ENCODE assay signal across 10 cellular contexts in genomic region chr14:95260537-95261440, GRCh38. TPM values are rescaled to one million over a fixed set of nuclear protein-coding genes. Genes with fewer than 3 reads are reported as not detected.
DNase-seq lines count a peak whose midpoint lies in the region; ATAC-seq, FAIRE-seq and TF ChIP-seq lines count a peak whose summit lies in the region.
"Had no signal": no experiment of that assay in that cellular context is flagged by ENCODE, and none has a peak within 500 bp of the region (broad histone marks: within the 10 kb centered on the region; RNA-seq: fewer than 3 reads in every experiment).

No MANE protein-coding gene starts in this region.

- no peaks in the 10 kb centered on the region for H3K9me3 ChIP-seq in HEK293 (ENCODE audit: control insufficient read depth, insufficient read depth, low read depth, low read length)
- H3K9me3 ChIP-seq in astrocyte (ENCODE audit: insufficient read depth, low read depth, low read length) = no peaks in the 10 kb centered on the region
- no peaks in the 10 kb centered on the region for H3K9me3 ChIP-seq in CD8-positive, alpha-beta memory T cell (ENCODE audit: low read length)

- TF ChIP-seq CTCF in HEK293 (tag by site-specific recombination; IDR thresholded peaks at IDR 0.05) (no peak), astrocyte (IDR thresholded peaks at IDR 0.05; ENCODE audit: insufficient read depth, low read depth, low read length) (no peak), D721Med (IDR thresholded peaks at IDR 0.05; ENCODE audit: insufficient read depth, missing control alignments) (no peak)

- peak overlapping the region; percentile 39 for H3K4me2 ChIP-seq in astrocyte (ENCODE audit: low read length)

- H3K27me3 ChIP-seq in astrocyte (ENCODE audit: insufficient read depth, low read length) = no peaks in the 10 kb centered on the region
- H3K27me3 ChIP-seq in CD8-positive, alpha-beta memory T cell (ENCODE audit: insufficient read depth, low read length, poor library complexity, severe bottlenecking) = no peaks in the 10 kb centered on the region

- DNase-seq in CD1c-positive myeloid dendritic cell (ENCODE audit: extremely low spot score) (peak; percentile 76), astrocyte (ENCODE audit: low read depth) (peak; percentile 88), mesenteric fat pad (ENCODE audit: low spot score) (peak; percentile 55), D721Med (ENCODE audit: insufficient read length, low spot score) (no peak), ACHN (no peak)
- no peak for DNase-seq in CD8-positive, alpha-beta memory T cell
- DNase-seq: DMS153 had no signal

- H3K27ac Mint-ChIP-seq in astrocyte (ENCODE audit: unreplicated experiment) = peak overlapping the region; percentile 48
- no peak overlapping the region for H3K27ac Mint-ChIP-seq in CD8-positive, alpha-beta memory T cell

- H2AFZ ChIP-seq in astrocyte (ENCODE audit: low read depth, low read length) = no peak overlapping the region

- H3K9ac ChIP-seq in astrocyte (ENCODE audit: low read length) = peak overlapping the region; percentile 12

- no peak overlapping the region for H3K27ac ChIP-seq in HEK293 (ENCODE audit: extremely low read depth, low read depth, low read length)
- peak overlapping the region; percentile 67 for H3K27ac ChIP-seq in astrocyte (ENCODE audit: low read depth, low read length)
- no peak overlapping the region for H3K27ac ChIP-seq in CD8-positive, alpha-beta memory T cell (ENCODE audit: low read depth, low read length)
- H3K27ac ChIP-seq: skin epidermis had no signal

- H3K4me3 Mint-ChIP-seq in astrocyte (ENCODE audit: unreplicated experiment) = no peak overlapping the region
- no peak overlapping the region for H3K4me3 Mint-ChIP-seq in CD8-positive, alpha-beta memory T cell

- no peaks in the 10 kb centered on the region for H4K20me1 ChIP-seq in astrocyte (ENCODE audit: insufficient read depth, low read length)

- no peak for ATAC-seq in HG03139 (IDR thresholded peaks at IDR 0.05; ENCODE audit: unreplicated experiment)

- H3K4me3 ChIP-seq in HEK293 (ENCODE audit: low read depth, low read length) = no peak overlapping the region
- no peak overlapping the region for H3K4me3 ChIP-seq in astrocyte (ENCODE audit: insufficient read depth, low read depth, low read length)
- no peak overlapping the region for H3K4me3 ChIP-seq in CD8-positive, alpha-beta memory T cell (ENCODE audit: low read length)
- H3K4me3 ChIP-seq: skin epidermis had no signal

- no peaks in the 10 kb centered on the region for H3K36me3 Mint-ChIP-seq in astrocyte (ENCODE audit: low read depth, unreplicated experiment)
- H3K36me3 Mint-ChIP-seq in CD8-positive, alpha-beta memory T cell = no peaks in the 10 kb centered on the region

- 0 out of 2 replicates have a peak, but pooled peaks cover 3% of the 10 kb centered on the region for H3K4me1 ChIP-seq in HEK293 (ENCODE audit: control insufficient read depth, insufficient read depth, low read length)
- peaks cover 48% of the 10 kb centered on the region for H3K4me1 ChIP-seq in astrocyte (ENCODE audit: insufficient read depth, low read length)
- H3K4me1 ChIP-seq in CD8-positive, alpha-beta memory T cell (ENCODE audit: insufficient read depth, low read length) = no peaks in the 10 kb centered on the region

- H3K9me3 Mint-ChIP-seq in astrocyte (ENCODE audit: unreplicated experiment) = no peaks in the 10 kb centered on the region
- H3K9me3 Mint-ChIP-seq in CD8-positive, alpha-beta memory T cell = no peaks in the 10 kb centered on the region

- POLR2A ChIA-PET in HEK293 (lab: Yijun Ruan, JAX) = no interaction called here
- POLR2A ChIA-PET in CD8-positive, alpha-beta memory T cell (lab: Charles Lee) = no interaction called here

- H3K79me2 ChIP-seq in astrocyte (ENCODE audit: insufficient read depth, low read length) = no peaks in the 10 kb centered on the region

- in situ Hi-C loops in ACHN (cut with HindIII; ENCODE audit: low pct_ligation_motif_present, low pct_unique_long_range_greater_than_20kb, low sequenced_read_pairs) = no loop called here

- FAIRE-seq in astrocyte (lab: Jason Lieb, UNC) = no peak
- no peak for FAIRE-seq in D721Med (lab: Jason Lieb, UNC)

- peaks cover 29% of the 10 kb centered on the region for H3K4me1 Mint-ChIP-seq in astrocyte (ENCODE audit: low read depth, unreplicated experiment)
- peaks cover 2 to 7% (median 7%) of the 10 kb centered on the region in 3 donors for H3K4me1 Mint-ChIP-seq in CD8-positive, alpha-beta memory T cell

- H3K36me3 ChIP-seq in HEK293 (ENCODE audit: control insufficient read depth in 2 of 2, insufficient read depth in 1 of 2, low read length in 2 of 2) = no peaks in the 10 kb centered on the region; a peak in 1 of 3 replicates
- no peaks in the 10 kb centered on the region for H3K36me3 ChIP-seq in astrocyte (ENCODE audit: insufficient read depth, low read length)
- no peaks in the 10 kb centered on the region for H3K36me3 ChIP-seq in CD8-positive, alpha-beta memory T cell (ENCODE audit: insufficient read depth, low read length)

- CTCF ChIA-PET in HEK293 (lab: Yijun Ruan, JAX) = interaction anchor here (0.6 kb wide), 1 partner anchor 662 kb away, joined by 4 read pairs; no protein-coding TSS in a partner anchor
- CTCF ChIA-PET in CD8-positive, alpha-beta memory T cell (lab: Charles Lee) = no interaction called here

- peaks cover 2% of the 10 kb centered on the region for H3K27me3 Mint-ChIP-seq in astrocyte (ENCODE audit: low read depth, unreplicated experiment)
- H3K27me3 Mint-ChIP-seq in CD8-positive, alpha-beta memory T cell = peaks cover 3 to 5% of the 10 kb centered on the region in 2 donors

TF ChIP-seq in HEK293, 187 proteins besides CTCF, POLR2A, EP300 and RAD21 (continues in another document):
- TF ChIP-seq GLIS1 (tag by site-specific recombination; IDR thresholded peaks at IDR 0.05) = no peak
- TF ChIP-seq ZNF555 (tag by site-specific recombination; conservative IDR thresholded peaks at IDR 0.05) = no peak
- peak; percentile 74 for TF ChIP-seq EGR2 (tag by site-specific recombination; IDR thresholded peaks at IDR 0.05; ENCODE audit: low read depth)
- TF ChIP-seq ELK4 (IDR thresholded peaks at IDR 0.05; ENCODE audit: borderline replicate concordance, low read depth, low read length) = no peak
- no peak for TF ChIP-seq ZNF518A (tag by site-specific recombination; conservative IDR thresholded peaks at IDR 0.05; ENCODE audit: low read depth)

RNA-seq across cellular contexts. Expression of gene CLMN, which starts 58.9 kb away (rescaled TPM):
- total RNA-seq in astrocyte = 10.8 and 14.0 TPM in 2 replicates
- 47.4 TPM for total RNA-seq in mesenteric fat pad
- under 1 TPM; 0.29 to 0.72 TPM for total RNA-seq in CD8-positive, alpha-beta memory T cell
- 0.15 TPM for polyA plus RNA-seq in CD8-positive, alpha-beta memory T cell

Comparison
In these comparisons a context has a peak if more than half of its experiments do, and no peak if none do; other contexts are left out.
1. DNase-seq: peak in CD1c-positive myeloid dendritic cell (single experiment), astrocyte (single experiment) and mesenteric fat pad (single experiment); none in D721Med (single experiment), CD8-positive, alpha-beta memory T cell (0 of 5) and ACHN (single experiment).